ENCODE assay signal across 18 cellular contexts in genomic region chr13:47841131-47841530, GRCh38.
"Had no signal": no experiment of that assay in that cellular context is flagged by ENCODE, and none has a peak within 500 bp of the region (broad histone marks: within the 10 kb centered on the region; RNA-seq: fewer than 3 reads in every experiment).

No MANE protein-coding gene starts in this region.

- H3K36me3 ChIP-seq: esophagus squamous epithelium, ovary, prostate gland, right lobe of liver, spleen, thoracic aorta, transverse colon had no signal

- H3K9me3 ChIP-seq: esophagus squamous epithelium, ovary, prostate gland, right lobe of liver, spleen, thoracic aorta, transverse colon had no signal

- H3K4me3 Mint-ChIP-seq: central memory CD8-positive, alpha-beta T cell; dendritic cell treated with granulocyte-macrophage colony-stimulating factor and Interleukin-4, amounts not matched to agents 40 ng/mL and 50 ng/mL, for 4 days; naive thymus-derived CD4-positive, alpha-beta T cell; stimulated activated naive B cell treated with anti-CD40 and anti-IgM and Interleukin-4, amounts not matched to agents 10 μg/mL and 1 μg/mL and 100 μg/mL, for 72 hours; stimulated activated naive CD8-positive, alpha-beta T cell treated with anti-CD3 and anti-CD28 coated beads, Interleukin-15, amount 100 ng/mL, for 72 hours had no signal

- H3K4me3 ChIP-seq: esophagus squamous epithelium, hepatocyte, ovary, prostate gland, right lobe of liver, spleen, thoracic aorta, transverse colon had no signal

- H3K4me2 ChIP-seq: hepatocyte had no signal

- H3K79me2 ChIP-seq: hepatocyte had no signal

- H2AFZ ChIP-seq: hepatocyte had no signal

- H3K27me3 Mint-ChIP-seq: central memory CD8-positive, alpha-beta T cell; dendritic cell treated with granulocyte-macrophage colony-stimulating factor and Interleukin-4, amounts not matched to agents 40 ng/mL and 50 ng/mL, for 4 days; naive thymus-derived CD4-positive, alpha-beta T cell; stimulated activated naive B cell treated with anti-CD40 and anti-IgM and Interleukin-4, amounts not matched to agents 10 μg/mL and 1 μg/mL and 100 μg/mL, for 72 hours; stimulated activated naive CD8-positive, alpha-beta T cell treated with anti-CD3 and anti-CD28 coated beads, Interleukin-15, amount 100 ng/mL, for 72 hours had no signal

- ATAC-seq: naive thymus-derived CD4-positive, alpha-beta T cell; right lobe of liver; stimulated activated naive B cell treated with anti-CD40 and anti-IgM and Interleukin-4, amounts not matched to agents 10 μg/mL and 1 μg/mL and 100 μg/mL, for 72 hours; stimulated activated naive CD8-positive, alpha-beta T cell treated with anti-CD3 and anti-CD28 coated beads, Interleukin-15, amount 100 ng/mL, for 72 hours had no signal

- H3K36me3 Mint-ChIP-seq: naive thymus-derived CD4-positive, alpha-beta T cell; stimulated activated naive B cell treated with anti-CD40 and anti-IgM and Interleukin-4, amounts not matched to agents 10 μg/mL and 1 μg/mL and 100 μg/mL, for 72 hours had no signal

- H3K27ac ChIP-seq: esophagus squamous epithelium, hepatocyte, ovary, prostate gland, right lobe of liver, spleen, thoracic aorta, transverse colon had no signal

- DNase-seq: esophagus squamous epithelium; foreskin melanocyte; mesendoderm; naive thymus-derived CD4-positive, alpha-beta T cell; ovary; right lobe of liver; spleen; stimulated activated CD4-positive, alpha-beta T cell treated with anti-CD3 and anti-CD28 coated beads, Interleukin-15, amount 100 ng/mL, for 24 hours; stimulated activated CD4-positive, alpha-beta T cell treated with anti-CD3 and anti-CD28 coated beads, Interleukin-1b, Interleukin-23, amount 100 ng/mL, for 48 hours; stimulated activated CD4-positive, alpha-beta T cell treated with anti-CD3 and anti-CD28 coated beads, Interleukin-4, amount 100 ng/mL, for 24 hours; stimulated activated naive B cell treated with anti-CD40 and anti-IgM and Interleukin-4, amounts not matched to agents 10 μg/mL and 1 μg/mL and 100 μg/mL, for 72 hours; stimulated activated naive CD8-positive, alpha-beta T cell treated with anti-CD3 and anti-CD28 coated beads, Interleukin-15, amount 100 ng/mL, for 72 hours; transverse colon had no signal

- H3K9me3 Mint-ChIP-seq: central memory CD8-positive, alpha-beta T cell; dendritic cell treated with granulocyte-macrophage colony-stimulating factor and Interleukin-4, amounts not matched to agents 40 ng/mL and 50 ng/mL, for 4 days; naive thymus-derived CD4-positive, alpha-beta T cell; stimulated activated naive B cell treated with anti-CD40 and anti-IgM and Interleukin-4, amounts not matched to agents 10 μg/mL and 1 μg/mL and 100 μg/mL, for 72 hours; stimulated activated naive CD8-positive, alpha-beta T cell treated with anti-CD3 and anti-CD28 coated beads, Interleukin-15, amount 100 ng/mL, for 72 hours had no signal

- H3K4me1 Mint-ChIP-seq: central memory CD8-positive, alpha-beta T cell; stimulated activated naive B cell treated with anti-CD40 and anti-IgM and Interleukin-4, amounts not matched to agents 10 μg/mL and 1 μg/mL and 100 μg/mL, for 72 hours; stimulated activated naive CD8-positive, alpha-beta T cell treated with anti-CD3 and anti-CD28 coated beads, Interleukin-15, amount 100 ng/mL, for 72 hours had no signal

- H3K27me3 ChIP-seq: esophagus squamous epithelium, hepatocyte, ovary, right lobe of liver, spleen, transverse colon had no signal

- H3K27ac Mint-ChIP-seq: dendritic cell treated with granulocyte-macrophage colony-stimulating factor and Interleukin-4, amounts not matched to agents 40 ng/mL and 50 ng/mL, for 4 days; naive thymus-derived CD4-positive, alpha-beta T cell; stimulated activated naive B cell treated with anti-CD40 and anti-IgM and Interleukin-4, amounts not matched to agents 10 μg/mL and 1 μg/mL and 100 μg/mL, for 72 hours; stimulated activated naive CD8-positive, alpha-beta T cell treated with anti-CD3 and anti-CD28 coated beads, Interleukin-15, amount 100 ng/mL, for 72 hours had no signal

- H3K4me1 ChIP-seq: esophagus squamous epithelium, prostate gland, right lobe of liver, spleen, transverse colon had no signal
